Comparison of ENCODE assay signal across 8 cellular contexts in genomic region chr18:46481048-46481846, GRCh38.
A peak's percentile ranks its signal among the peaks of the same experiment; 100 is the strongest.
DNase-seq lines count a peak whose midpoint lies in the region; ATAC-seq and TF ChIP-seq lines count a peak whose summit lies in the region.

No MANE protein-coding gene starts in this region.

- no peaks in the 10 kb centered on the region for H3K27me3 ChIP-seq in CD8-positive, alpha-beta memory T cell (ENCODE audit: insufficient read depth, low read length, poor library complexity, severe bottlenecking)

- no peak overlapping the region for H3K4me3 ChIP-seq in CD8-positive, alpha-beta memory T cell (ENCODE audit: low read length)
- H3K4me3 ChIP-seq in HEK293 (ENCODE audit: low read depth, low read length) (no peak overlapping the region), OCI-LY7 (ENCODE audit: low read depth, low read length, poor library complexity, severe bottlenecking) (no peak overlapping the region), foreskin fibroblast (ENCODE audit: low read depth in 1 of 2, low read length in 2 of 2) (no peak overlapping the region)

- no peak overlapping the region for H2AFZ ChIP-seq in OCI-LY7 (ENCODE audit: low read length)

- no peak for ATAC-seq in GM19463 (IDR thresholded peaks at IDR 0.05; ENCODE audit: unreplicated experiment)
- no peak for ATAC-seq in HG02610 (IDR thresholded peaks at IDR 0.05; ENCODE audit: unreplicated experiment)

- no peaks in the 10 kb centered on the region for H3K4me1 ChIP-seq in CD8-positive, alpha-beta memory T cell (ENCODE audit: insufficient read depth, low read length)
- no peaks in the 10 kb centered on the region; the same call in 1 of the 2 replicates for H3K4me1 ChIP-seq in HEK293 (ENCODE audit: control insufficient read depth, insufficient read depth, low read length)
- no peaks in the 10 kb centered on the region for H3K4me1 ChIP-seq in OCI-LY7 (ENCODE audit: insufficient read depth, low read length, poor library complexity, severe bottlenecking)

- H3K27ac Mint-ChIP-seq in CD8-positive, alpha-beta memory T cell: no peak overlapping the region

- H3K27ac ChIP-seq in CD8-positive, alpha-beta memory T cell (ENCODE audit: low read depth, low read length): no peak overlapping the region
- no peak overlapping the region for H3K27ac ChIP-seq in HEK293 (ENCODE audit: extremely low read depth, low read depth, low read length)
- H3K27ac ChIP-seq in OCI-LY7 (ENCODE audit: low read depth, low read length, poor library complexity, severe bottlenecking): no peak overlapping the region

- BruUV-seq in OCI-LY7 (replicated peaks; lab: Mats Ljungman, UMichigan): no TSS peak

- H3K9me2 ChIP-seq in OCI-LY7 (ENCODE audit: insufficient read depth, low read length): no peaks in the 10 kb centered on the region

- H3K36me3 Mint-ChIP-seq in CD8-positive, alpha-beta memory T cell: peaks cover 0 to 2% (median 0%) of the 10 kb centered on the region in 3 donors

- H3K4me3 Mint-ChIP-seq in CD8-positive, alpha-beta memory T cell: no peak overlapping the region

- intact Hi-C loops in OCI-LY7 (cut with micrococcal nuclease; ENCODE audit: unreplicated experiment): loop anchor here (1.0 to 2.0 kb wide), 2 partner anchors 200 to 332 kb away; no protein-coding TSS in a partner anchor

- TF ChIP-seq CTCF in HEK293 (tag by site-specific recombination; IDR thresholded peaks at IDR 0.05) (no peak; the same call in 1 of the 2 replicates), OCI-LY7 (conservative IDR thresholded peaks at IDR 0.05; ENCODE audit: low read length) (peak; percentile 70), foreskin fibroblast (IDR thresholded peaks at IDR 0.05; ENCODE audit: low read depth, low read length) (peak; percentile 62)

- DNase-seq in CD8-positive, alpha-beta memory T cell: peak; percentile 19 to 53 (median 40)
- peak; percentile 39 for DNase-seq in OCI-LY7 (ENCODE audit: low spot score)
- peak; percentile 63 to 66 for DNase-seq in activated T-cell treated with anti-CD3 and anti-CD28 coated beads, Interleukin-2, amount 50 U/mL, for 48 hours
- peak; percentile 30 to 58 for DNase-seq in foreskin fibroblast
- peak; percentile 48 for DNase-seq in renal cortical epithelial cell (ENCODE audit: low read depth)

- H3K9me3 Mint-ChIP-seq in CD8-positive, alpha-beta memory T cell: peaks cover 0 to 4% (median 2%) of the 10 kb centered on the region in 5 donors

- no peak overlapping the region for H3K4me2 ChIP-seq in OCI-LY7 (ENCODE audit: low read length)

- no peaks in the 10 kb centered on the region for H3K9me3 ChIP-seq in CD8-positive, alpha-beta memory T cell (ENCODE audit: low read length)
- no peaks in the 10 kb centered on the region for H3K9me3 ChIP-seq in HEK293 (ENCODE audit: control insufficient read depth, insufficient read depth, low read depth, low read length)
- no peaks in the 10 kb centered on the region for H3K9me3 ChIP-seq in OCI-LY7 (ENCODE audit: low read length)

- CTCF ChIA-PET in CD8-positive, alpha-beta memory T cell (lab: Charles Lee): interaction anchor here (0.6 to 3.2 kb wide), 5 partner anchors 79 to 334 kb away, joined by 3 to 13 read pairs (median 4); a partner anchor contains a TSS
- CTCF ChIA-PET in HEK293 (lab: Yijun Ruan, JAX) (interaction anchor here (0.5 to 8.6 kb wide), 21 partner anchors 8 to 1025 kb away, joined by 3 to 77 read pairs (median 3); a partner anchor contains a TSS), OCI-LY7 (lab: Charles Lee; ENCODE audit: unreplicated experiment) (interaction anchor here (1.2 kb wide), 1 partner anchor 200 kb away, joined by 3 read pairs; no protein-coding TSS in a partner anchor)

- H3K79me2 ChIP-seq in OCI-LY7 (ENCODE audit: insufficient read depth, low read depth, low read length): no peaks in the 10 kb centered on the region

- no peaks in the 10 kb centered on the region for H3K36me3 ChIP-seq in CD8-positive, alpha-beta memory T cell (ENCODE audit: insufficient read depth, low read length)
- no peaks in the 10 kb centered on the region for H3K36me3 ChIP-seq in HEK293 (ENCODE audit: control insufficient read depth in 2 of 2, insufficient read depth in 1 of 2, low read length in 2 of 2)
- H3K36me3 ChIP-seq in OCI-LY7 (ENCODE audit: insufficient read depth, low read length): no peaks in the 10 kb centered on the region

- H3K27me3 Mint-ChIP-seq in CD8-positive, alpha-beta memory T cell: peaks cover 14 to 23% of the 10 kb centered on the region in 2 donors

- no peaks in the 10 kb centered on the region for H4K20me1 ChIP-seq in OCI-LY7 (ENCODE audit: insufficient read depth, low read length)

- POLR2A ChIA-PET in CD8-positive, alpha-beta memory T cell (lab: Charles Lee): no interaction called here
- POLR2A ChIA-PET in HEK293 (lab: Yijun Ruan, JAX): no interaction called here
- POLR2A ChIA-PET in OCI-LY7 (lab: Charles Lee): interaction anchor here (1.0 kb wide), 1 partner anchor 15 kb away, joined by 5 read pairs; no protein-coding TSS in a partner anchor

- H3K4me1 Mint-ChIP-seq in CD8-positive, alpha-beta memory T cell: no peaks in the 10 kb centered on the region

TF ChIP-seq in HEK293, 187 proteins besides CTCF, POLR2A, EP300 and RAD21:
- TF ChIP-seq ZNF654 (tag by site-specific recombination; IDR thresholded peaks at IDR 0.05; ENCODE audit: low read depth): peak; percentile 22; the same call in 1 of the 2 replicates
- TF ChIP-seq SCRT1 (tag by site-specific recombination; IDR thresholded peaks at IDR 0.05; ENCODE audit: borderline replicate concordance): peak; percentile 64
- no peak for TF ChIP-seq ZNF837 (tag by site-specific recombination; IDR thresholded peaks at IDR 0.05)
- peak; percentile 71 for TF ChIP-seq SCRT2 (tag by site-specific recombination; IDR thresholded peaks at IDR 0.05)
